ENCODE assay signal across 8 cellular contexts in the genomic region with DNA sequence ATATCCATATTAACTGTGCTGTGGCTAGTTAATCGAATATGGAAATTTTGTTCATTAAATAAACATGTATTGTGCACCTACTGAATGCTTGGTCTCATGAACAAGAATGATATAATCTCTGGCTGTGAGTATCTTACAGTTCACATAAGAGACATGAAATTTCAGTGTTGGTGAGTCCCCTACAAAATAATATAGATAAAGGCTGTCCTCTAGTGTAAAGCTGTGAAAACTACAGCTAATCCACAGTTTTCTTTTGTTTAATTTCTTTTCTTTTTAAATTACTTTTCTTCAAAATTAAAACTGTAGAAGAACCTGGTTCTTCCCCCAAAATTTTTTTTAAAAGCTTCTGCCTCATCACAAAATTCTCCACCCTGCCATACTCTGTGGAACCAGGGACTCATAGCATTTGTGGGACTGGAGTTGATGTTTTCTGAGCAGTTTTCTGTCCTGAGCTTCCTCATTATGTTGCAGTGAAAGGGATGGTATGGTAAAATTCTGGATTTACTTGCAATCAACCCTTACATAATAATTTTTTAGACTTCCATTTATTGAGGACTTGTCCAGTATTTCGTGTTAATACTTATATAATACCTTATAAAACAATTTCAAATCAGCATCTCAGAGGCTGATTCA.
DNase-seq lines count a peak whose midpoint lies in the region; ATAC-seq, FAIRE-seq and TF ChIP-seq lines count a peak whose summit lies in the region.

No MANE protein-coding gene starts in this region.

- no peaks in the 10 kb centered on the region for H3K9me3 ChIP-seq in H9 (ENCODE audit: control insufficient read depth, low read depth, low read length)

- no peak overlapping the region for H3K56ac ChIP-seq in H9 (ENCODE audit: insufficient read length, low read depth, low read length)

- H3K9ac ChIP-seq in H9 (ENCODE audit: extremely low read depth, insufficient read length, low read length), result no peak overlapping the region

- H3K27ac ChIP-seq in H9 (ENCODE audit: insufficient read length, low read depth, low read length), result no peak overlapping the region
- no peak overlapping the region for H3K27ac ChIP-seq in caudate nucleus (ENCODE audit: low read depth, low read length)

- H2BK15ac ChIP-seq in H9 (ENCODE audit: low read depth, low read length), result no peak overlapping the region

- no peak overlapping the region for H3K23ac ChIP-seq in H9 (ENCODE audit: insufficient read length, low read depth, low read length)

- no peak overlapping the region for H3K18ac ChIP-seq in H9 (ENCODE audit: insufficient read length, low read depth, low read length)

- no peaks in the 10 kb centered on the region for H3K4me1 ChIP-seq in H9 (ENCODE audit: insufficient read depth, low read length)

- no peak overlapping the region for H3T11ph ChIP-seq in H9 (ENCODE audit: low read length)

- no peak overlapping the region for H2BK12ac ChIP-seq in H9 (ENCODE audit: insufficient read length, low read depth, low read length)

- H3K9me3 Mint-ChIP-seq in H9, result no peaks in the 10 kb centered on the region

- H3K4me3 Mint-ChIP-seq in H9, result no peak overlapping the region

- no peak overlapping the region for H2BK5ac ChIP-seq in H9 (ENCODE audit: insufficient read length, low read length)

- H3K27me3 Mint-ChIP-seq in H9 (ENCODE audit: low read depth), result no peaks in the 10 kb centered on the region

- H3K79me1 ChIP-seq in H9 (ENCODE audit: insufficient read depth, low read depth, low read length, poor library complexity, severe bottlenecking), result no peaks in the 10 kb centered on the region

- H4K91ac ChIP-seq in H9 (ENCODE audit: insufficient read length, low read depth, low read length), result no peak overlapping the region

- H3K36me3 Mint-ChIP-seq in H9 (ENCODE audit: insufficient read depth in 1 of 3, low read depth in 3 of 3), result no peaks in the 10 kb centered on the region; a peak in 1 of 7 replicates

- no peaks in the 10 kb centered on the region for H4K20me1 ChIP-seq in H9 (ENCODE audit: control insufficient read depth, insufficient read depth, insufficient read length)

- no peak for DNase-seq in H9
- peak; percentile 32 for DNase-seq in NCI-H2196 treated with DMSO at 0.1 percent for 48 hours (lab: John Stamatoyannopoulos, UW; ENCODE audit: unreplicated experiment)
- peak; percentile 44 for DNase-seq in renal cortical epithelial cell (ENCODE audit: low read depth)
- no peak for DNase-seq in activated effector memory CD4-positive, alpha-beta T cell treated with Interleukin-2 at 50 U/mL for 16 hours
- DNase-seq in nucleus accumbens (lab: John Stamatoyannopoulos, UW), result no peak
- no peak for DNase-seq in caudate nucleus (lab: John Stamatoyannopoulos, UW)

- H3K27ac Mint-ChIP-seq in H9, result no peak overlapping the region

- ATAC-seq in HG02938 (IDR thresholded peaks at IDR 0.05; ENCODE audit: unreplicated experiment), result no peak

- no peaks in the 10 kb centered on the region for H3K23me2 ChIP-seq in H9 (ENCODE audit: insufficient read length, low read depth, low read length, poor library complexity, severe bottlenecking)

- H3K14ac ChIP-seq in H9 (ENCODE audit: insufficient read depth, low read length), result no peak overlapping the region

- H4K8ac ChIP-seq in H9 (replicated peaks; ENCODE audit: insufficient read length, low read depth, low read length), result no peak overlapping the region

- no peak overlapping the region for H2AK5ac ChIP-seq in H9 (ENCODE audit: insufficient read length, low read length)

- H3K4me1 Mint-ChIP-seq in H9, result peaks cover 5 to 6% of the 10 kb centered on the region in 2 experiments

- H3K27me3 ChIP-seq in H9 (ENCODE audit: insufficient read depth, low read length), result no peaks in the 10 kb centered on the region

- no peaks in the 10 kb centered on the region for H3K79me2 ChIP-seq in H9 (ENCODE audit: insufficient read depth, low read length)

- no peak overlapping the region for H3K4ac ChIP-seq in H9 (ENCODE audit: low read depth, low read length)

- WGBS in H9 (ENCODE audit: extremely low coverage, insufficient read length, low lambda C conversion rate), result no CpG with 5 or more reads among the region's 2 CpGs

- no peak overlapping the region for H3K4me2 ChIP-seq in H9 (ENCODE audit: insufficient read depth, insufficient read length, low read length)

- peak; percentile 50 for FAIRE-seq in endometrium (lab: Jason Lieb, UNC)

- peak; percentile 83 for TF ChIP-seq CTCF in H9 (conservative IDR thresholded peaks at IDR 0.05)

- no peak overlapping the region for H2BK120ac ChIP-seq in H9 (ENCODE audit: low read depth, low read length, poor library complexity, severe bottlenecking)

- H4K5ac ChIP-seq in H9 (ENCODE audit: insufficient read length, low read depth, low read length), result no peak overlapping the region

- no peak overlapping the region for H2BK20ac ChIP-seq in H9 (ENCODE audit: low read depth, low read length, poor library complexity, severe bottlenecking)

- peak overlapping the region; percentile 68 for H2AFZ ChIP-seq in H9 (ENCODE audit: low read length)

Comparison
In these comparisons a context has a peak if more than half of its experiments do, and no peak if none do; other contexts are left out.
1. DNase-seq: peak in NCI-H2196 treated with DMSO at 0.1 percent for 48 hours (single experiment) and renal cortical epithelial cell (single experiment); none in H9 (single experiment), activated effector memory CD4-positive, alpha-beta T cell treated with Interleukin-2 at 50 U/mL for 16 hours (single experiment), nucleus accumbens (0 of 56) and caudate nucleus (0 of 61).